In the genomic region with DNA sequence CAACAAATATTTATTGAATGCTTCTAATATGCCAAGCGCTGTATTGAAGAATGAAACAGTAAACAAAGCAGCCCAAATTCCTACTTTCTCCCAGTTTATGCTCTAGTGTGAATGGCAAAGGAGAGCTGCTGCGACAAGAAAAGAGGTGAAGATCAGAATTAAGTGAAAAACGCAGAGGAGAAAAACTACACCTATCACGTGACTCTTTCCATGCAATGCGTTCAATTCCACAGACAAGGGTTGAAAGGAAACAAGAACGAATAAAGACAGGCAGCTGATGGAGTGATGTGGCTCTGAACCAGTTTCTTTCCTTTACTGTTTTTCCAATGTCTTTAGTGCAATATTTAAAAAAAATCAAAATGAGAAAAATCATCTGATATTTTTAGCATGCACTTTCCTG, we compare ENCODE assay signal across 30 cellular contexts. TPM values are rescaled to one million over a fixed set of nuclear protein-coding genes. Genes with fewer than 3 reads are reported as not detected.
"Had no signal": no experiment of that assay in that cellular context is flagged by ENCODE, and none has a peak within 500 bp of the region (broad histone marks: within the 10 kb centered on the region; RNA-seq: fewer than 3 reads in every experiment).

No MANE protein-coding gene starts in this region.

- H3K27me3 ChIP-seq: MG63, Peyer's patch had no signal

- H3K4me3 Mint-ChIP-seq: activated B cell treated with CpG ODN at 0.5 μM for 24 hours; activated CD4-positive, alpha-beta T cell treated with anti-CD3 and anti-CD28 coated beads, Interleukin-2, amount 10 ng/mL, durations not matched to agents 24 days and 14 days; activated CD8-positive, alpha-beta memory T cell treated with anti-CD3 and anti-CD28 coated beads, Interleukin-2, amount 10 ng/mL, durations not matched to agents 7 days and 5 days; activated naive CD4-positive, alpha-beta T cell treated with anti-CD3 and anti-CD28 coated beads, Interleukin-2, amount 50 U/mL, for 24 hours; activated T-cell treated with anti-CD3 and anti-CD28 coated beads, Interleukin-2, amount 50 U/mL, for 24 hours; activated T-helper 1 cell treated with anti-CD3 and anti-CD28 coated beads, Interleukin-12 subunit alpha, Interleukin-12 subunit beta, Interleukin-2, Interleukin-4 antibody, amounts not matched to agents 30 ng/mL and 10 ng/mL and 1 ng/mL, durations not matched to agents 14 hours and 24 hours and 36 hours; T-helper 17 cell had no signal

- H3K27ac ChIP-seq: Peyer's patch, RWPE1 had no signal

- H3K27me3 Mint-ChIP-seq: activated B cell treated with CpG ODN at 0.5 μM for 24 hours; activated CD4-positive, alpha-beta T cell treated with anti-CD3 and anti-CD28 coated beads, Interleukin-2, amount 10 ng/mL, durations not matched to agents 24 days and 14 days; activated CD8-positive, alpha-beta memory T cell treated with anti-CD3 and anti-CD28 coated beads, Interleukin-2, amount 10 ng/mL, durations not matched to agents 7 days and 5 days; activated T-cell treated with anti-CD3 and anti-CD28 coated beads, Interleukin-2, amount 50 U/mL, for 24 hours had no signal

- H3K27ac Mint-ChIP-seq: activated B cell treated with CpG ODN at 0.5 μM for 24 hours; activated CD4-positive, alpha-beta T cell treated with anti-CD3 and anti-CD28 coated beads, Interleukin-2, amount 10 ng/mL, durations not matched to agents 24 days and 14 days; activated CD8-positive, alpha-beta memory T cell treated with anti-CD3 and anti-CD28 coated beads, Interleukin-2, amount 10 ng/mL, durations not matched to agents 7 days and 5 days; activated naive CD4-positive, alpha-beta T cell treated with anti-CD3 and anti-CD28 coated beads, Interleukin-2, amount 50 U/mL, for 24 hours; activated T-cell treated with anti-CD3 and anti-CD28 coated beads, Interleukin-2, amount 50 U/mL, for 24 hours; activated T-helper 1 cell treated with anti-CD3 and anti-CD28 coated beads, Interleukin-12 subunit alpha, Interleukin-12 subunit beta, Interleukin-2, Interleukin-4 antibody, amounts not matched to agents 30 ng/mL and 10 ng/mL and 1 ng/mL, durations not matched to agents 14 hours and 24 hours and 36 hours; T-helper 17 cell had no signal

- ATAC-seq: activated CD8-positive, alpha-beta memory T cell treated with anti-CD3 and anti-CD28 coated beads, Interleukin-2, amount 10 ng/mL, durations not matched to agents 7 days and 5 days; T-helper 17 cell had no signal

- H3K36me3 Mint-ChIP-seq: activated CD8-positive, alpha-beta memory T cell treated with anti-CD3 and anti-CD28 coated beads, Interleukin-2, amount 10 ng/mL, durations not matched to agents 7 days and 5 days had no signal

- H3K4me1 ChIP-seq: Peyer's patch had no signal

- H3K9me3 ChIP-seq: MG63, Peyer's patch had no signal

- H3K9me3 Mint-ChIP-seq: activated B cell treated with CpG ODN at 0.5 μM for 24 hours; activated CD4-positive, alpha-beta T cell treated with anti-CD3 and anti-CD28 coated beads, Interleukin-2, amount 10 ng/mL, durations not matched to agents 24 days and 14 days; activated T-cell treated with anti-CD3 and anti-CD28 coated beads, Interleukin-2, amount 50 U/mL, for 24 hours; activated T-helper 1 cell treated with anti-CD3 and anti-CD28 coated beads, Interleukin-12 subunit alpha, Interleukin-12 subunit beta, Interleukin-2, Interleukin-4 antibody, amounts not matched to agents 30 ng/mL and 10 ng/mL and 1 ng/mL, durations not matched to agents 14 hours and 24 hours and 36 hours had no signal

- H3K4me1 Mint-ChIP-seq: activated B cell treated with CpG ODN at 0.5 μM for 24 hours; activated CD4-positive, alpha-beta T cell treated with anti-CD3 and anti-CD28 coated beads, Interleukin-2, amount 10 ng/mL, durations not matched to agents 24 days and 14 days; activated CD8-positive, alpha-beta memory T cell treated with anti-CD3 and anti-CD28 coated beads, Interleukin-2, amount 10 ng/mL, durations not matched to agents 7 days and 5 days; activated naive CD4-positive, alpha-beta T cell treated with anti-CD3 and anti-CD28 coated beads, Interleukin-2, amount 50 U/mL, for 24 hours; T-helper 17 cell had no signal

- DNase-seq: activated B cell treated with CpG ODN at 0.5 μM for 24 hours; activated CD4-positive, alpha-beta T cell treated with anti-CD3 and anti-CD28 coated beads for 1 hour; activated CD4-positive, alpha-beta T cell treated with anti-CD3 and anti-CD28 coated beads, Interleukin-2, amount 10 ng/mL, durations not matched to agents 24 days and 14 days; activated CD4-positive, alpha-beta T cell treated with anti-CD3 and anti-CD28 coated beads, Interleukin-2, amount 50 U/mL, for 48 hours; activated CD8-positive, alpha-beta memory T cell treated with anti-CD3 and anti-CD28 coated beads, Interleukin-2, amount 10 ng/mL, durations not matched to agents 7 days and 5 days; activated effector memory CD4-positive, alpha-beta T cell treated with Interleukin-2 at 50 U/mL for 16 hours; activated naive CD4-positive, alpha-beta T cell; activated T-cell treated with anti-CD3 and anti-CD28 coated beads, Interleukin-2, amount 50 U/mL, for 24 hours; amniotic stem cell; KG1; MG63; MV-4-11; NCI-H1092 treated with DMSO at 0.1 percent for 48 hours; NCI-H1417 treated with DMSO at 0.1 percent for 48 hours; NCI-H1694; NCI-H2029; NCI-H510A treated with DMSO at 0.1 percent for 48 hours; NCI-H69; NK-92 treated with Interleukin-12 subunit alpha and Interleukin-12 subunit beta, amount 100 ng/mL, for 24 hours; OCI-M1; Peyer's patch; SHP77; T-helper 17 cell; T-helper 9 cell had no signal

- H3K4me3 ChIP-seq: MG63, Peyer's patch had no signal

- H3K36me3 ChIP-seq: MG63, Peyer's patch had no signal

RNA-seq across cellular contexts. Expression of gene MT1HL1, which starts 23.6 kb away (rescaled TPM):
- total RNA-seq: activated B cell treated with CpG ODN at 0.5 μM for 24 hours; activated CD4-positive, alpha-beta T cell treated with anti-CD3 and anti-CD28 coated beads, Interleukin-2, amount 10 ng/mL, durations not matched to agents 24 days and 14 days; activated CD8-positive, alpha-beta memory T cell treated with anti-CD3 and anti-CD28 coated beads, Interleukin-2, amount 10 ng/mL, durations not matched to agents 7 days and 5 days; activated T-helper 1 cell treated with anti-CD3 and anti-CD28 coated beads, Interleukin-12 subunit alpha, Interleukin-12 subunit beta, Interleukin-2, Interleukin-4 antibody, amounts not matched to agents 30 ng/mL and 10 ng/mL and 1 ng/mL, durations not matched to agents 14 hours and 24 hours and 36 hours; cardiac septum; LHCN-M2; Peyer's patch; SK-MEL-5; T-helper 17 cell had no signal
